ENCODE assay signal across 8 cellular contexts in genomic region chr11:96337541-96338530, GRCh38. TPM values are rescaled to one million over a fixed set of nuclear protein-coding genes. Genes with fewer than 3 reads are reported as not detected.
A peak's percentile ranks its signal among the peaks of the same experiment; 100 is the strongest.
DNase-seq lines count a peak whose midpoint lies in the region; ATAC-seq, FAIRE-seq and TF ChIP-seq lines count a peak whose summit lies in the region.

No MANE protein-coding gene starts in this region.

- H2AK5ac ChIP-seq in H1 (ENCODE audit: low read depth, low read length) = no peak overlapping the region
- H2AK5ac ChIP-seq in trophoblast cell (ENCODE audit: low read length) = no peak overlapping the region

- peaks cover 4% of the 10 kb centered on the region; the same call in 1 of the 2 replicates for H3K23me2 ChIP-seq in H1 (ENCODE audit: low read depth, low read length)

- TF ChIP-seq EP300 in H1 (IDR thresholded peaks at IDR 0.05; ENCODE audit: borderline replicate concordance in 1 of 2, low read depth in 2 of 2, low read length in 2 of 2) = no peak

- peak overlapping the region; percentile 41; the same call in 1 of the 2 replicates for H2BK20ac ChIP-seq in H1 (ENCODE audit: low read length)

- no peaks in the 10 kb centered on the region for H3K9me3 ChIP-seq in H1 (ENCODE audit: insufficient read depth in 2 of 2, low read depth in 1 of 2, low read length in 1 of 2)
- H3K9me3 ChIP-seq in trophoblast cell (ENCODE audit: insufficient read depth, low read depth, low read length) = peaks cover 2% of the 10 kb centered on the region

- H3K4me1 ChIP-seq in H1 (replicated peaks in 1 of 4; ENCODE audit: control insufficient read depth in 3 of 4, insufficient read depth in 4 of 4, low read length in 3 of 4) (peaks cover 0 to 24% (median 18%) of the 10 kb centered on the region in 4 experiments; a peak in 6 of 7 replicates), trophoblast cell (ENCODE audit: control insufficient read depth in 1 of 2, insufficient read depth in 2 of 2, low read length in 2 of 2) (peaks cover 13 to 33% of the 10 kb centered on the region in 2 experiments)

- H3K9ac ChIP-seq in H1 (replicated peaks in 1 of 4; ENCODE audit: extremely low read depth in 1 of 4, low read depth in 3 of 4, low read length in 3 of 4) (no peak overlapping the region), trophoblast cell (ENCODE audit: low read length) (no peak overlapping the region)

- H2BK5ac ChIP-seq in H1 (ENCODE audit: low read depth, low read length) (no peak overlapping the region), trophoblast cell (ENCODE audit: low read depth, low read length, poor library complexity) (no peak overlapping the region)

- peaks cover 58% of the 10 kb centered on the region for H3K4me1 Mint-ChIP-seq in T-helper 2 cell treated with Interferon-gamma antibody and Interleukin-4, amounts not matched to agents 5 μg/mL and 100 μg/mL, for 36 hours (ENCODE audit: low read depth)

- 88% methylated on average over 6 of the region's 6 CpGs; no CpG with 5 or more reads in 1 of the 2 experiments for WGBS in H1 (ENCODE audit: extremely low coverage in 1 of 2, insufficient coverage in 1 of 2, insufficient read length in 1 of 2, insufficient replicate concordance in 2 of 2, low coverage in 1 of 2, low lambda C conversion rate in 2 of 2, missing lambda C conversion rate in 1 of 2), 2 experiments
- no CpG with 5 or more reads among the region's 6 CpGs for WGBS in trophoblast cell (ENCODE audit: extremely low coverage, insufficient coverage, insufficient read length)

- FAIRE-seq in H1 (lab: Jason Lieb, UNC) = no peak

- H3K18ac ChIP-seq in H1 (ENCODE audit: extremely low read depth, low read length) (no peak overlapping the region), trophoblast cell (ENCODE audit: low read length) (no peak overlapping the region)

- DNase-seq in GM13976 (ENCODE audit: low spot score) = peak; percentile 50
- no peak for DNase-seq in HFF-Myc (ENCODE audit: extremely low read depth, low read depth)
- peak; percentile 51 for DNase-seq in T-helper 2 cell treated with Interferon-gamma antibody and Interleukin-4, amounts not matched to agents 5 μg/mL and 100 μg/mL, for 36 hours (ENCODE audit: low spot score)
- DNase-seq in H1 (ENCODE audit: low read depth in 1 of 2, low spot score in 2 of 2) = no peak
- DNase-seq in trophoblast cell = no peak
- no peak for DNase-seq in foreskin melanocyte
- no peak for DNase-seq in NCI-H1436 (lab: John Stamatoyannopoulos, UW)
- DNase-seq in omental fat pad (ENCODE audit: low spot score) = no peak

- ATAC-seq in omental fat pad (ENCODE audit: low FRiP score) = no peak

- no peak for TF ChIP-seq POLR2A in H1 (IDR thresholded peaks at IDR 0.05; ENCODE audit: control extremely low read depth in 1 of 2, low read depth in 2 of 2, low read length in 2 of 2)

- no peak overlapping the region for H3K27ac ChIP-seq in H1 (ENCODE audit: low read depth, low read length)
- no peak overlapping the region for H3K27ac ChIP-seq in trophoblast cell (ENCODE audit: low read depth, low read length)

- no peak overlapping the region for H4K12ac ChIP-seq in trophoblast cell (ENCODE audit: low read depth, low read length)

- H2BK12ac ChIP-seq in H1 (ENCODE audit: low read depth, low read length) (peak overlapping the region; percentile 68; the same call in 1 of the 2 replicates), trophoblast cell (ENCODE audit: low read length) (no peak overlapping the region)

- H2BK15ac ChIP-seq in H1 (ENCODE audit: low read length) = 0 out of 2 replicates have a peak overlapping the region, but pooled peaks have one; percentile 51

- H4K91ac ChIP-seq in H1 (replicated peaks; ENCODE audit: insufficient read length, low read length) = no peak overlapping the region
- no peak overlapping the region for H4K91ac ChIP-seq in trophoblast cell (ENCODE audit: low read depth, low read length)

- H2BK120ac ChIP-seq in H1 (replicated peaks; ENCODE audit: low read depth, low read length) (no peak overlapping the region), trophoblast cell (ENCODE audit: insufficient read depth, low read length, poor library complexity) (no peak overlapping the region)

- no peaks in the 10 kb centered on the region for H3K36me3 ChIP-seq in H1 (ENCODE audit: control insufficient read depth in 2 of 4, insufficient read depth in 4 of 4, low read length in 3 of 4)
- H3K36me3 ChIP-seq in trophoblast cell (ENCODE audit: control insufficient read depth in 1 of 2, insufficient read depth in 2 of 2, low read length in 2 of 2) = peaks cover 4 to 16% of the 10 kb centered on the region in 2 experiments

- H4K8ac ChIP-seq in H1 (ENCODE audit: extremely low read depth, insufficient read depth, low read length) (no peak overlapping the region), trophoblast cell (ENCODE audit: low read depth, low read length) (no peak overlapping the region)

- peaks cover 0 to 22% of the 10 kb centered on the region in 2 experiments; a peak in 2 of 4 replicates for H3K79me2 ChIP-seq in H1 (ENCODE audit: control insufficient read depth in 1 of 2, insufficient read depth in 2 of 2, low read length in 2 of 2)
- H3K79me2 ChIP-seq in trophoblast cell (ENCODE audit: control insufficient read depth, insufficient read depth, low read length, poor library complexity) = peaks cover 32% of the 10 kb centered on the region

- no peak overlapping the region for H3K4ac ChIP-seq in H1 (replicated peaks; ENCODE audit: insufficient read length, low read depth, low read length)
- H3K4ac ChIP-seq in trophoblast cell (ENCODE audit: low read depth, low read length) = peak overlapping the region; percentile 47

- H3K27ac Mint-ChIP-seq in T-helper 2 cell treated with Interferon-gamma antibody and Interleukin-4, amounts not matched to agents 5 μg/mL and 100 μg/mL, for 36 hours = peak overlapping the region; percentile 66

- TF ChIP-seq CTCF in GM13976 (IDR thresholded peaks at IDR 0.05; ENCODE audit: borderline replicate concordance, control extremely low read depth, extremely low read depth, insufficient read depth, missing control alignments) (no peak), HFF-Myc (IDR thresholded peaks at IDR 0.05; ENCODE audit: low read depth, low read length, missing control alignments) (no peak), H1 (IDR thresholded peaks at IDR 0.05; ENCODE audit: control extremely low read depth in 1 of 3, insufficient read depth in 1 of 3, low read depth in 1 of 3, low read length in 3 of 3) (no peak), omental fat pad (IDR thresholded peaks at IDR 0.05) (no peak)

- H3K9me3 Mint-ChIP-seq in T-helper 2 cell treated with Interferon-gamma antibody and Interleukin-4, amounts not matched to agents 5 μg/mL and 100 μg/mL, for 36 hours = no peaks in the 10 kb centered on the region

- no peak overlapping the region for H3K56ac ChIP-seq in H1 (replicated peaks; ENCODE audit: insufficient read length, low read depth, low read length)

- no peaks in the 10 kb centered on the region for H3K27me3 Mint-ChIP-seq in T-helper 2 cell treated with Interferon-gamma antibody and Interleukin-4, amounts not matched to agents 5 μg/mL and 100 μg/mL, for 36 hours (ENCODE audit: low read depth)

- H2AFZ ChIP-seq in H1 (ENCODE audit: low read length) (no peak overlapping the region), trophoblast cell (ENCODE audit: insufficient read depth, low read length, poor library complexity) (no peak overlapping the region)

- H3K4me3 ChIP-seq in HFF-Myc (replicated peaks; ENCODE audit: low read depth, low read length) (peak overlapping the region; percentile 4; the same call in 1 of the 2 replicates), H1 (ENCODE audit: extremely low read depth in 1 of 4, insufficient read depth in 2 of 4, low read depth in 3 of 4, low read length in 4 of 4) (no peak overlapping the region), trophoblast cell (ENCODE audit: low read depth, low read length) (no peak overlapping the region)

- no peak for TF ChIP-seq RAD21 in H1 (IDR thresholded peaks at IDR 0.05 in 1 of 2, conservative IDR thresholded peaks at IDR 0.05 in 1 of 2; ENCODE audit: low read depth in 2 of 2, low read length in 2 of 2)

- no peaks in the 10 kb centered on the region for H4K20me1 ChIP-seq in H1 (replicated peaks in 1 of 2; ENCODE audit: control insufficient read depth in 1 of 2, insufficient read depth in 2 of 2, low read length in 2 of 2)

- POLR2A ChIA-PET in H1 (lab: Charles Lee; ENCODE audit: partially characterized antibody) = interaction anchor here (1.3 to 1.4 kb wide), 2 partner anchors 15 to 31 kb away, joined by 3 read pairs; no protein-coding TSS in a partner anchor

- no peaks in the 10 kb centered on the region; the same call in 1 of the 2 replicates for H3K79me1 ChIP-seq in H1 (ENCODE audit: low read depth, low read length)
- H3K79me1 ChIP-seq in trophoblast cell (ENCODE audit: low read length) = peaks cover 18% of the 10 kb centered on the region

- H3K27me3 ChIP-seq in H1 (replicated peaks in 1 of 4; ENCODE audit: control insufficient read depth in 3 of 4, extremely low read depth in 1 of 4, insufficient read depth in 3 of 4, low read length in 3 of 4) (peaks cover 0 to 3% (median 0%) of the 10 kb centered on the region in 4 experiments; a peak in 1 of 7 replicates), trophoblast cell (ENCODE audit: insufficient read depth, low read length) (no peaks in the 10 kb centered on the region)

- in situ Hi-C loops in GM13976 (cut with MboI; ENCODE audit: low sequenced_read_pairs, unreplicated experiment) = no loop called here

- H3K23ac ChIP-seq in H1 (ENCODE audit: insufficient read length) = no peak overlapping the region
- H3K23ac ChIP-seq in trophoblast cell (ENCODE audit: low read length) = no peak overlapping the region

- peak overlapping the region; percentile 96 for H3K4me3 Mint-ChIP-seq in T-helper 2 cell treated with Interferon-gamma antibody and Interleukin-4, amounts not matched to agents 5 μg/mL and 100 μg/mL, for 36 hours

- CTCF ChIA-PET in H1 (lab: Charles Lee; ENCODE audit: partially characterized antibody) = interaction anchor here (0.5 to 7.7 kb wide), 13 partner anchors 10 to 291 kb away, joined by 3 to 49 read pairs (median 3); no protein-coding TSS in a partner anchor

- H3K4me2 ChIP-seq in H1 (ENCODE audit: insufficient read depth in 1 of 2, low read depth in 2 of 2, low read length in 2 of 2) = no peak overlapping the region; a peak in 1 of 4 replicates
- peak overlapping the region; percentile 55 for H3K4me2 ChIP-seq in trophoblast cell (ENCODE audit: low read length)

- no peak overlapping the region for H3K14ac ChIP-seq in H1 (ENCODE audit: insufficient read length)
- H3K14ac ChIP-seq in trophoblast cell (ENCODE audit: low read length) = no peak overlapping the region

- H4K5ac ChIP-seq in H1 (ENCODE audit: insufficient read length, low read depth, low read length) = no peak overlapping the region

- peaks cover 14% of the 10 kb centered on the region for H3K36me3 Mint-ChIP-seq in T-helper 2 cell treated with Interferon-gamma antibody and Interleukin-4, amounts not matched to agents 5 μg/mL and 100 μg/mL, for 36 hours (ENCODE audit: low read depth)

RNA-seq across cellular contexts. Expression of gene MAML2, which starts 5.2 kb away (rescaled TPM):
- 6.6 and 6.8 TPM in 2 replicates for total RNA-seq in H1 (2021; fragmentation: NEBNext Ultra II Directional; extraction: Animal tissue kit (Norgen Biotek cat#: 25700))
- 2.5 and 3.8 TPM in 2 replicates for polyA plus RNA-seq in H1 (2011; rRNA removed)
- 2.8 TPM for polyA plus RNA-seq in H1 (2011; cell fraction: cytosol; rRNA removed)
- polyA plus RNA-seq in H1 (2011; cell fraction: nucleus; rRNA removed) = 3.6 TPM
- polyA plus RNA-seq in H1 (2012, experiment 1 of 2) = 2.0 to 3.5 TPM (median 2.5 TPM) in 4 replicates
- 0.17 TPM for polyA plus RNA-seq in H1 (2012, experiment 2 of 2)
- 4.4 TPM for polyA plus RNA-seq in H1 (2013, experiment 1 of 2)
- 4.5 TPM for polyA plus RNA-seq in H1 (2013, experiment 2 of 2)
- polyA minus RNA-seq in H1 (2011; rRNA and poly(A)+ RNA removed) = 6.3 and 10.5 TPM in 2 replicates
- polyA minus RNA-seq in H1 (2011; cell fraction: cytosol; rRNA and poly(A)+ RNA removed) = 5.4 TPM
- polyA minus RNA-seq in H1 (2011; cell fraction: nucleus; rRNA and poly(A)+ RNA removed) = 14.2 TPM
- polyA plus RNA-seq in trophoblast cell (2013) = 35.1 and 38.4 TPM in 2 replicates
- total RNA-seq in omental fat pad = 10 to 100 TPM; 34.2 to 49.8 (median 44.4) TPM

RNA-seq across cellular contexts. Expression of gene CCDC82, which starts 51.9 kb away (rescaled TPM):
- total RNA-seq in H1 (2021; fragmentation: NEBNext Ultra II Directional; extraction: Animal tissue kit (Norgen Biotek cat#: 25700)) = 15.2 and 17.0 TPM in 2 replicates
- polyA plus RNA-seq in H1 (2011; rRNA removed) = 3.5 and 6.0 TPM in 2 replicates
- polyA plus RNA-seq in H1 (2011; cell fraction: cytosol; rRNA removed) = 9.3 TPM
- polyA plus RNA-seq in H1 (2011; cell fraction: nucleus; rRNA removed) = 7.4 TPM
- polyA plus RNA-seq in H1 (2012, experiment 1 of 2) = 6.4 to 19.0 TPM (median 7.6 TPM) in 4 replicates
- polyA plus RNA-seq in H1 (2012, experiment 2 of 2) = 1.2 TPM
- polyA plus RNA-seq in H1 (2013, experiment 1 of 2) = 22.0 TPM
- polyA plus RNA-seq in H1 (2013, experiment 2 of 2) = 21.7 TPM
- 5.3 and 6.2 TPM in 2 replicates for polyA minus RNA-seq in H1 (2011; rRNA and poly(A)+ RNA removed)
- 5.0 TPM for polyA minus RNA-seq in H1 (2011; cell fraction: cytosol; rRNA and poly(A)+ RNA removed)
- 23.7 TPM for polyA minus RNA-seq in H1 (2011; cell fraction: nucleus; rRNA and poly(A)+ RNA removed)
- 36.3 and 37.3 TPM in 2 replicates for polyA plus RNA-seq in trophoblast cell (2013)
- total RNA-seq in omental fat pad = 10 to 100 TPM; 16.0 to 34.4 (median 24.6) TPM

RNA-seq across cellular contexts. Expression of gene JRKL, which starts 52.0 kb away (rescaled TPM):
- 4.9 and 5.4 TPM in 2 replicates for total RNA-seq in H1 (2021; fragmentation: NEBNext Ultra II Directional; extraction: Animal tissue kit (Norgen Biotek cat#: 25700))
- polyA plus RNA-seq in H1 (2011; rRNA removed) = 0.71 and 1.4 TPM in 2 replicates
- 3.1 TPM for polyA plus RNA-seq in H1 (2011; cell fraction: cytosol; rRNA removed)
- 0.66 TPM for polyA plus RNA-seq in H1 (2011; cell fraction: nucleus; rRNA removed)
- 2.9 to 6.1 TPM (median 3.6 TPM) in 4 replicates for polyA plus RNA-seq in H1 (2012, experiment 1 of 2)
- 0.43 TPM for polyA plus RNA-seq in H1 (2012, experiment 2 of 2)
- 4.5 TPM for polyA plus RNA-seq in H1 (2013, experiment 1 of 2)
- polyA plus RNA-seq in H1 (2013, experiment 2 of 2) = 4.0 TPM
- polyA minus RNA-seq in H1 (2011; rRNA and poly(A)+ RNA removed) = 1.3 and 1.7 TPM in 2 replicates
- polyA minus RNA-seq in H1 (2011; cell fraction: cytosol; rRNA and poly(A)+ RNA removed) = 1.5 TPM
- 3.1 TPM for polyA minus RNA-seq in H1 (2011; cell fraction: nucleus; rRNA and poly(A)+ RNA removed)
- 5.0 and 5.4 TPM in 2 replicates for polyA plus RNA-seq in trophoblast cell (2013)
- total RNA-seq in omental fat pad = 1 to 10 TPM; 4.2 to 6.8 (median 6.2) TPM

Comparison
In these comparisons a context has a peak if more than half of its experiments do, and no peak if none do; other contexts are left out.
1. DNase-seq: peak in GM13976 (single experiment) and T-helper 2 cell treated with Interferon-gamma antibody and Interleukin-4, amounts not matched to agents 5 μg/mL and 100 μg/mL, for 36 hours (single experiment); none in HFF-Myc (single experiment), H1 (0 of 2), trophoblast cell (0 of 2), foreskin melanocyte (single experiment), NCI-H1436 (single experiment) and omental fat pad (single experiment).